Comparison of ENCODE assay signal across 35 cellular contexts in genomic region chr7:18189495-18190126, GRCh38.
"Had no signal": no experiment of that assay in that cellular context is flagged by ENCODE, and none has a peak within 500 bp of the region (broad histone marks: within the 10 kb centered on the region; RNA-seq: fewer than 3 reads in every experiment).

No MANE protein-coding gene starts in this region.

- H3K9me3 Mint-ChIP-seq: activated T-helper 1 cell treated with anti-CD3 and anti-CD28 coated beads, Interleukin-12 subunit alpha, Interleukin-12 subunit beta, Interleukin-2, Interleukin-4 antibody, amounts not matched to agents 30 ng/mL and 10 ng/mL and 1 ng/mL, durations not matched to agents 14 hours and 24 hours and 36 hours; activated T-helper 2 cell treated with anti-CD3 and anti-CD28 coated beads, Interferon-gamma antibody, Interleukin-2, Interleukin-4, amounts not matched to agents 10 μg/mL and 5 μg/mL and 100 μg/mL, durations not matched to agents 14 hours and 24 hours and 36 hours; dendritic cell treated with granulocyte-macrophage colony-stimulating factor and Interleukin-4, amounts not matched to agents 40 ng/mL and 50 ng/mL, for 4 days; T-helper 1 cell treated with Interleukin-12 subunit alpha and Interleukin-12 subunit beta and Interleukin-4 antibody, amounts not matched to agents 30 μg/mL and 1 μg/mL, for 36 hours had no signal

- H3K27me3 ChIP-seq: ascending aorta, breast epithelium, cardiac muscle cell, dorsolateral prefrontal cortex, esophagus muscularis mucosa, gastrocnemius medialis, heart left ventricle had no signal

- H3K4me3 Mint-ChIP-seq: activated B cell treated with CpG ODN at 0.5 μM for 24 hours; activated CD8-positive, alpha-beta memory T cell treated with anti-CD3 and anti-CD28 coated beads, Interleukin-2, amount 10 ng/mL, durations not matched to agents 7 days and 5 days; activated CD8-positive, alpha-beta T cell treated with anti-CD3 and anti-CD28 coated beads for 36 hours; activated naive CD4-positive, alpha-beta T cell treated with anti-CD3 and anti-CD28 coated beads for 36 hours; activated naive CD8-positive, alpha-beta T cell treated with anti-CD3 and anti-CD28 coated beads, Interleukin-2, amount 10 ng/mL, durations not matched to agents 7 days and 5 days; activated T-helper 1 cell treated with anti-CD3 and anti-CD28 coated beads, Interleukin-12 subunit alpha, Interleukin-12 subunit beta, Interleukin-2, Interleukin-4 antibody, amounts not matched to agents 30 ng/mL and 10 ng/mL and 1 ng/mL, durations not matched to agents 14 hours and 24 hours and 36 hours; brain; dendritic cell treated with granulocyte-macrophage colony-stimulating factor and Interleukin-4, amounts not matched to agents 40 ng/mL and 50 ng/mL, for 4 days; T-cell; T-helper 1 cell treated with Interleukin-12 subunit alpha and Interleukin-12 subunit beta and Interleukin-4 antibody, amounts not matched to agents 30 μg/mL and 1 μg/mL, for 36 hours had no signal

- H3K36me3 ChIP-seq: ascending aorta, breast epithelium, cardiac muscle cell, esophagus muscularis mucosa, gastrocnemius medialis, heart left ventricle, WERI-Rb-1 had no signal

- H3K4me1 Mint-ChIP-seq: activated CD8-positive, alpha-beta memory T cell treated with anti-CD3 and anti-CD28 coated beads, Interleukin-2, amount 10 ng/mL, durations not matched to agents 7 days and 5 days; activated naive CD8-positive, alpha-beta T cell treated with anti-CD3 and anti-CD28 coated beads, Interleukin-2, amount 10 ng/mL, durations not matched to agents 7 days and 5 days; T-cell had no signal

- H3K36me3 Mint-ChIP-seq: activated CD8-positive, alpha-beta memory T cell treated with anti-CD3 and anti-CD28 coated beads, Interleukin-2, amount 10 ng/mL, durations not matched to agents 7 days and 5 days; activated naive CD4-positive, alpha-beta T cell treated with anti-CD3 and anti-CD28 coated beads, Interleukin-2, amount 50 U/mL, for 72 hours; activated naive CD8-positive, alpha-beta T cell treated with anti-CD3 and anti-CD28 coated beads, Interleukin-2, amount 10 ng/mL, durations not matched to agents 7 days and 5 days; brain; T-cell had no signal

- ATAC-seq: activated CD4-positive, CD25-positive, alpha-beta regulatory T cell treated with anti-CD3 and anti-CD28 coated beads, Interleukin-2, amount 50 U/mL, for 24 hours; activated CD8-positive, alpha-beta memory T cell treated with anti-CD3 and anti-CD28 coated beads, Interleukin-2, amount 10 ng/mL, durations not matched to agents 7 days and 5 days; activated CD8-positive, alpha-beta T cell treated with anti-CD3 and anti-CD28 coated beads for 36 hours; activated naive CD4-positive, alpha-beta T cell treated with anti-CD3 and anti-CD28 coated beads, Interleukin-2, amount 50 U/mL, for 72 hours; foreskin keratinocyte; gastrocnemius medialis; heart left ventricle had no signal

- H3K4me3 ChIP-seq: ascending aorta, breast epithelium, cardiac muscle cell, coronary artery, dorsolateral prefrontal cortex, esophagus muscularis mucosa, gastrocnemius medialis, heart left ventricle had no signal

- H3K27ac ChIP-seq: ascending aorta, breast epithelium, cardiac muscle cell, coronary artery, dorsolateral prefrontal cortex, esophagus muscularis mucosa, foreskin keratinocyte, gastrocnemius medialis, heart left ventricle, WERI-Rb-1 had no signal

- H3K9me3 ChIP-seq: ascending aorta, breast epithelium, esophagus muscularis mucosa, gastrocnemius medialis had no signal

- DNase-seq: activated B cell treated with CpG ODN at 0.5 μM for 24 hours; activated CD4-positive, alpha-beta T cell treated with anti-CD3 and anti-CD28 coated beads for 48 hours; activated CD4-positive, alpha-beta T cell treated with anti-CD3 and anti-CD28 coated beads, Interleukin-2, amount 50 U/mL, for 1 hour; activated CD4-positive, alpha-beta T cell treated with anti-CD3 and anti-CD28 coated beads, Interleukin-2, amount 50 U/mL, for 48 hours; activated CD8-positive, alpha-beta memory T cell treated with anti-CD3 and anti-CD28 coated beads, Interleukin-2, amount 10 ng/mL, durations not matched to agents 7 days and 5 days; activated CD8-positive, alpha-beta memory T cell treated with anti-CD3 and anti-CD28 coated beads, Interleukin-2, amount 50 U/mL, for 4 hours; activated CD8-positive, alpha-beta T cell treated with anti-CD3 and anti-CD28 coated beads for 36 hours; activated effector memory CD4-positive, alpha-beta T cell treated with anti-CD3 and anti-CD28 coated beads, Interleukin-2, amount 50 U/mL, for 16 hours; activated naive CD4-positive, alpha-beta T cell treated with anti-CD3 and anti-CD28 coated beads for 36 hours; activated naive CD8-positive, alpha-beta T cell treated with anti-CD3 and anti-CD28 coated beads, Interleukin-2, amount 10 ng/mL, durations not matched to agents 7 days and 5 days; activated T-cell treated with anti-CD3 and anti-CD28 coated beads, Interleukin-2, amount 50 U/mL, for 1 hour; activated T-cell treated with anti-CD3 and anti-CD28 coated beads, Interleukin-2, amount 50 U/mL, for 48 hours; central memory CD4-positive, alpha-beta T cell; dorsolateral prefrontal cortex; effector memory CD4-positive, alpha-beta T cell; erythroblast; foreskin keratinocyte; gastrocnemius medialis; glutamatergic neuron; heart left ventricle; T-cell; T-helper 9 cell; WERI-Rb-1 had no signal

- H3K27ac Mint-ChIP-seq: activated B cell treated with CpG ODN at 0.5 μM for 24 hours; activated CD8-positive, alpha-beta memory T cell treated with anti-CD3 and anti-CD28 coated beads, Interleukin-2, amount 10 ng/mL, durations not matched to agents 7 days and 5 days; activated CD8-positive, alpha-beta T cell treated with anti-CD3 and anti-CD28 coated beads for 36 hours; activated naive CD4-positive, alpha-beta T cell treated with anti-CD3 and anti-CD28 coated beads for 36 hours; activated naive CD4-positive, alpha-beta T cell treated with anti-CD3 and anti-CD28 coated beads, Interleukin-2, amount 50 U/mL, for 72 hours; activated naive CD8-positive, alpha-beta T cell treated with anti-CD3 and anti-CD28 coated beads, Interleukin-2, amount 10 ng/mL, durations not matched to agents 7 days and 5 days; activated T-helper 1 cell treated with anti-CD3 and anti-CD28 coated beads, Interleukin-12 subunit alpha, Interleukin-12 subunit beta, Interleukin-2, Interleukin-4 antibody, amounts not matched to agents 30 ng/mL and 10 ng/mL and 1 ng/mL, durations not matched to agents 14 hours and 24 hours and 36 hours; activated T-helper 2 cell treated with anti-CD3 and anti-CD28 coated beads, Interferon-gamma antibody, Interleukin-2, Interleukin-4, amounts not matched to agents 10 μg/mL and 5 μg/mL and 100 μg/mL, durations not matched to agents 14 hours and 24 hours and 36 hours; brain; dendritic cell treated with granulocyte-macrophage colony-stimulating factor and Interleukin-4, amounts not matched to agents 40 ng/mL and 50 ng/mL, for 4 days; T-cell; T-helper 1 cell treated with Interleukin-12 subunit alpha and Interleukin-12 subunit beta and Interleukin-4 antibody, amounts not matched to agents 30 μg/mL and 1 μg/mL, for 36 hours had no signal

- H3K4me1 ChIP-seq: ascending aorta, breast epithelium, foreskin keratinocyte, gastrocnemius medialis had no signal

- H3K27me3 Mint-ChIP-seq: activated CD8-positive, alpha-beta T cell treated with anti-CD3 and anti-CD28 coated beads for 36 hours; brain; dendritic cell treated with granulocyte-macrophage colony-stimulating factor and Interleukin-4, amounts not matched to agents 40 ng/mL and 50 ng/mL, for 4 days had no signal
